ENCODE assay signal across 21 cellular contexts in genomic region chr7:45975847-45976484, GRCh38. TPM values are rescaled to one million over a fixed set of nuclear protein-coding genes. Genes with fewer than 3 reads are reported as not detected.
DNase-seq lines count a peak whose midpoint lies in the region; ATAC-seq, FAIRE-seq and TF ChIP-seq lines count a peak whose summit lies in the region.
"Had no signal": no experiment of that assay in that cellular context is flagged by ENCODE, and none has a peak within 500 bp of the region (broad histone marks: within the 10 kb centered on the region; RNA-seq: fewer than 3 reads in every experiment).

No MANE protein-coding gene starts in this region.

- 89% methylated on average over 7 of the region's 8 CpGs; no CpG with 5 or more reads in 1 of the 2 experiments for WGBS in H1 (ENCODE audit: extremely low coverage in 1 of 2, insufficient coverage in 1 of 2, insufficient read length in 1 of 2, insufficient replicate concordance in 2 of 2, low coverage in 1 of 2, low lambda C conversion rate in 2 of 2, missing lambda C conversion rate in 1 of 2), 2 experiments
- no CpG with 5 or more reads among the region's 8 CpGs for WGBS in trophoblast cell (ENCODE audit: extremely low coverage, insufficient coverage, insufficient read length)

- H3K79me1 ChIP-seq in H1 (ENCODE audit: low read depth, low read length) (no peaks in the 10 kb centered on the region), trophoblast cell (ENCODE audit: low read length) (peaks cover 56% of the 10 kb centered on the region)

- H3K4me1 ChIP-seq in HCT116 (ENCODE audit: control insufficient read depth in 1 of 2, insufficient read depth in 2 of 2, low read length in 2 of 2) (peaks cover 27 to 77% of the 10 kb centered on the region in 2 experiments), H1 (replicated peaks in 1 of 4; ENCODE audit: control insufficient read depth in 3 of 4, insufficient read depth in 4 of 4, low read length in 3 of 4) (peaks cover 0 to 7% (median 6%) of the 10 kb centered on the region in 4 experiments; a peak in 5 of 7 replicates), trophoblast cell (ENCODE audit: control insufficient read depth in 1 of 2, insufficient read depth in 2 of 2, low read length in 2 of 2) (peaks cover 23 to 34% of the 10 kb centered on the region in 2 experiments), HAP-1 (no peaks in the 10 kb centered on the region)
- H3K4me1 ChIP-seq: BLaER1 had no signal

- ATAC-seq in HCT116 = no peak

- H3K18ac ChIP-seq in H1 (ENCODE audit: extremely low read depth, low read length) = no peak overlapping the region
- peak overlapping the region; percentile 69 for H3K18ac ChIP-seq in trophoblast cell (ENCODE audit: low read length)

- H3K4me3 Mint-ChIP-seq in Calu3 (ENCODE audit: low read depth, unreplicated experiment) = no peak overlapping the region
- H3K4me3 Mint-ChIP-seq: CD4-positive, alpha-beta T cell had no signal

- no peak for TF ChIP-seq EP300 in H1 (IDR thresholded peaks at IDR 0.05; ENCODE audit: borderline replicate concordance in 1 of 2, low read depth in 2 of 2, low read length in 2 of 2)

- H2AK5ac ChIP-seq in H1 (ENCODE audit: low read depth, low read length) (no peak overlapping the region), trophoblast cell (ENCODE audit: low read length) (peak overlapping the region; percentile 89)

- H3K27me3 ChIP-seq in HCT116 (ENCODE audit: insufficient read depth, low read length) (no peaks in the 10 kb centered on the region), H1 (replicated peaks in 1 of 4; ENCODE audit: control insufficient read depth in 3 of 4, extremely low read depth in 1 of 4, insufficient read depth in 3 of 4, low read length in 3 of 4) (no peaks in the 10 kb centered on the region), trophoblast cell (ENCODE audit: insufficient read depth, low read length) (no peaks in the 10 kb centered on the region), HAP-1 (ENCODE audit: low read depth) (no peaks in the 10 kb centered on the region)
- H3K27me3 ChIP-seq: BLaER1, MG63 had no signal

- H3K14ac ChIP-seq in H1 (ENCODE audit: insufficient read length) (no peak overlapping the region), trophoblast cell (ENCODE audit: low read length) (peak overlapping the region; percentile 49)

- no peak overlapping the region for H3K23ac ChIP-seq in H1 (ENCODE audit: insufficient read length)
- no peak overlapping the region for H3K23ac ChIP-seq in trophoblast cell (ENCODE audit: low read length)

- POLR2A ChIA-PET in HCT116 (lab: Charles Lee) = no interaction called here
- POLR2A ChIA-PET in H1 (lab: Charles Lee; ENCODE audit: partially characterized antibody) = interaction anchor here (1.2 to 1.3 kb wide), 2 partner anchors 13 to 55 kb away, joined by 3 to 4 read pairs; partner anchors contain the start of gene IGFBP3

- H3K27ac ChIP-seq in HCT116 (ENCODE audit: low read depth, low read length) (no peak overlapping the region), H1 (ENCODE audit: low read depth, low read length) (no peak overlapping the region), trophoblast cell (ENCODE audit: low read depth, low read length) (no peak overlapping the region)
- H3K27ac ChIP-seq: BLaER1 had no signal

- no peak overlapping the region for H3K9ac ChIP-seq in HCT116 (ENCODE audit: low read length)
- H3K9ac ChIP-seq in H1 (replicated peaks in 1 of 4; ENCODE audit: extremely low read depth in 1 of 4, low read depth in 3 of 4, low read length in 3 of 4) = no peak overlapping the region
- no peak overlapping the region for H3K9ac ChIP-seq in trophoblast cell (ENCODE audit: low read length)
- H3K9ac ChIP-seq: BLaER1 had no signal

- no peaks in the 10 kb centered on the region for H3K23me2 ChIP-seq in H1 (ENCODE audit: low read depth, low read length)

- peak overlapping the region; percentile 75 for H3K27ac Mint-ChIP-seq in Calu3 (ENCODE audit: unreplicated experiment)
- H3K27ac Mint-ChIP-seq: CD4-positive, alpha-beta T cell had no signal

- H3K4ac ChIP-seq in H1 (replicated peaks; ENCODE audit: insufficient read length, low read depth, low read length) (no peak overlapping the region), trophoblast cell (ENCODE audit: low read depth, low read length) (no peak overlapping the region)

- intact Hi-C loops in Calu3 (cut with micrococcal nuclease; ENCODE audit: unreplicated experiment) = loop anchor here (5.0 kb wide), 1 partner anchor 676 kb away; no protein-coding TSS in a partner anchor
- intact Hi-C loops in HCT116 (cut with micrococcal nuclease) = no loop called here

- no peak for TF ChIP-seq POLR2A in HCT116 (IDR thresholded peaks at IDR 0.05; ENCODE audit: borderline replicate concordance, extremely low read depth, insufficient read depth, insufficient read length)
- TF ChIP-seq POLR2A in H1 (IDR thresholded peaks at IDR 0.05; ENCODE audit: control extremely low read depth in 1 of 2, low read depth in 2 of 2, low read length in 2 of 2) = no peak

- H2BK12ac ChIP-seq in H1 (ENCODE audit: low read depth, low read length) (no peak overlapping the region), trophoblast cell (ENCODE audit: low read length) (peak overlapping the region; percentile 96)

- no peaks in the 10 kb centered on the region for H3K36me3 ChIP-seq in HCT116 (ENCODE audit: control insufficient read depth in 1 of 2, insufficient read depth in 2 of 2, low read length in 2 of 2)
- H3K36me3 ChIP-seq in H1 (ENCODE audit: control insufficient read depth in 2 of 4, insufficient read depth in 4 of 4, low read length in 3 of 4) = no peaks in the 10 kb centered on the region
- H3K36me3 ChIP-seq in trophoblast cell (ENCODE audit: control insufficient read depth in 1 of 2, insufficient read depth in 2 of 2, low read length in 2 of 2) = peaks cover 0 to 3% of the 10 kb centered on the region in 2 experiments
- H3K36me3 ChIP-seq in HAP-1 (replicated peaks) = no peaks in the 10 kb centered on the region
- H3K36me3 ChIP-seq: BLaER1, MG63 had no signal

- H4K8ac ChIP-seq in H1 (ENCODE audit: extremely low read depth, insufficient read depth, low read length) (no peak overlapping the region), trophoblast cell (ENCODE audit: low read depth, low read length) (peak overlapping the region; percentile 21)

- H3K9me2 ChIP-seq in HCT116 (ENCODE audit: insufficient read depth) = no peaks in the 10 kb centered on the region

- no peaks in the 10 kb centered on the region for H4K20me1 ChIP-seq in HCT116 (ENCODE audit: insufficient read depth)
- no peaks in the 10 kb centered on the region for H4K20me1 ChIP-seq in H1 (replicated peaks in 1 of 2; ENCODE audit: control insufficient read depth in 1 of 2, insufficient read depth in 2 of 2, low read length in 2 of 2)
- H4K20me1 ChIP-seq: BLaER1 had no signal

- TF ChIP-seq RAD21 in HCT116 (IDR thresholded peaks at IDR 0.05; ENCODE audit: low read depth) (no peak), H1 (IDR thresholded peaks at IDR 0.05 in 1 of 2, conservative IDR thresholded peaks at IDR 0.05 in 1 of 2; ENCODE audit: low read depth in 2 of 2, low read length in 2 of 2) (no peak)

- in situ Hi-C loops in HAP-1 (cut with MboI; ENCODE audit: low sequenced_read_pairs) = no loop called here

- no peak overlapping the region for H3K56ac ChIP-seq in H1 (replicated peaks; ENCODE audit: insufficient read length, low read depth, low read length)

- H2BK5ac ChIP-seq in H1 (ENCODE audit: low read depth, low read length) (no peak overlapping the region), trophoblast cell (ENCODE audit: low read depth, low read length, poor library complexity) (peak overlapping the region; percentile 26)

- H3K4me1 Mint-ChIP-seq in Calu3 (ENCODE audit: low read depth, unreplicated experiment) = peaks cover 78% of the 10 kb centered on the region

- RAD21 ChIA-PET in HCT116 (lab: Charles Lee; ENCODE audit: low non-redundant PET in 1 of 2, low total read pairs in 2 of 2, uncharacterized antibody in 2 of 2, unreplicated experiment in 2 of 2) = no interaction called here

- no peak for TF ChIP-seq CTCF in Calu3 (IDR thresholded peaks at IDR 0.05; ENCODE audit: unreplicated experiment)
- TF ChIP-seq CTCF in HCT116 (IDR thresholded peaks at IDR 0.05 in 2 of 3, conservative IDR thresholded peaks at IDR 0.05 in 1 of 3; ENCODE audit: borderline replicate concordance in 1 of 3, insufficient read depth in 1 of 3, low read depth in 2 of 3, low read length in 2 of 3) = no peak
- TF ChIP-seq CTCF in H1 (IDR thresholded peaks at IDR 0.05; ENCODE audit: control extremely low read depth in 1 of 3, insufficient read depth in 1 of 3, low read depth in 1 of 3, low read length in 3 of 3) = no peak

- H3K4me2 ChIP-seq in HCT116 (ENCODE audit: low read length) (peak overlapping the region; percentile 3; the same call in 1 of the 2 replicates), H1 (ENCODE audit: insufficient read depth in 1 of 2, low read depth in 2 of 2, low read length in 2 of 2) (no peak overlapping the region), trophoblast cell (ENCODE audit: low read length) (no peak overlapping the region)
- H3K4me2 ChIP-seq: BLaER1 had no signal

- no peak overlapping the region for H4K5ac ChIP-seq in H1 (ENCODE audit: insufficient read length, low read depth, low read length)

- no peak overlapping the region for H3K4me3 ChIP-seq in HCT116 (replicated peaks in 1 of 2; ENCODE audit: low read depth in 1 of 2, low read length in 2 of 2)
- H3K4me3 ChIP-seq in H1 (ENCODE audit: extremely low read depth in 1 of 4, insufficient read depth in 2 of 4, low read depth in 3 of 4, low read length in 4 of 4) = no peak overlapping the region
- no peak overlapping the region for H3K4me3 ChIP-seq in trophoblast cell (ENCODE audit: low read depth, low read length)
- no peak overlapping the region for H3K4me3 ChIP-seq in HAP-1
- H3K4me3 ChIP-seq: BLaER1, MG63 had no signal

- peak overlapping the region; percentile 61; the same call in 1 of the 2 replicates for H2BK15ac ChIP-seq in H1 (ENCODE audit: low read length)

- no peaks in the 10 kb centered on the region for H3K9me3 ChIP-seq in HCT116 (ENCODE audit: control insufficient read depth in 1 of 2, insufficient read depth in 1 of 2, low read depth in 1 of 2, low read length in 2 of 2)
- H3K9me3 ChIP-seq in H1 (ENCODE audit: insufficient read depth in 2 of 2, low read depth in 1 of 2, low read length in 1 of 2) = no peaks in the 10 kb centered on the region
- H3K9me3 ChIP-seq in trophoblast cell (ENCODE audit: insufficient read depth, low read depth, low read length) = peaks cover 9% of the 10 kb centered on the region
- H3K9me3 ChIP-seq in HAP-1 = no peaks in the 10 kb centered on the region
- H3K9me3 ChIP-seq: BLaER1, Caco-2 had no signal

- BruUV-seq in Calu3 (replicated peaks; lab: Mats Ljungman, UMichigan) = no TSS peak
- no TSS peak for BruUV-seq in HCT116 (replicated peaks; lab: Mats Ljungman, UMichigan)

- CTCF ChIA-PET in Calu3 (lab: Charles Lee) = interaction anchor here (0.7 to 4.1 kb wide), 4 partner anchors 9 to 739 kb away, joined by 3 to 47 read pairs (median 3); partner anchors contain the start of gene IGFBP3
- CTCF ChIA-PET in HCT116 (lab: Charles Lee) = no interaction called here
- CTCF ChIA-PET in H1 (lab: Charles Lee; ENCODE audit: partially characterized antibody) = interaction anchor here (0.7 to 4.5 kb wide), 2 partner anchors 53 to 1193 kb away, joined by 3 to 15 read pairs; no protein-coding TSS in a partner anchor

- peaks cover 28% of the 10 kb centered on the region for H3K36me3 Mint-ChIP-seq in Calu3 (ENCODE audit: insufficient read depth, unreplicated experiment)

- no peaks in the 10 kb centered on the region for H3K9me3 Mint-ChIP-seq in Calu3 (ENCODE audit: low read depth, unreplicated experiment)
- H3K9me3 Mint-ChIP-seq: CD4-positive, alpha-beta T cell had no signal

- no peak overlapping the region for H4K91ac ChIP-seq in H1 (replicated peaks; ENCODE audit: insufficient read length, low read length)
- peak overlapping the region; percentile 57 for H4K91ac ChIP-seq in trophoblast cell (ENCODE audit: low read depth, low read length)

- H3K79me2 ChIP-seq in HCT116 (ENCODE audit: insufficient read depth, low read length) (no peaks in the 10 kb centered on the region), H1 (ENCODE audit: control insufficient read depth in 1 of 2, insufficient read depth in 2 of 2, low read length in 2 of 2) (no peaks in the 10 kb centered on the region), trophoblast cell (ENCODE audit: control insufficient read depth, insufficient read depth, low read length, poor library complexity) (peaks cover 2% of the 10 kb centered on the region)

- H2BK120ac ChIP-seq in H1 (replicated peaks; ENCODE audit: low read depth, low read length) = no peak overlapping the region
- H2BK120ac ChIP-seq in trophoblast cell (ENCODE audit: insufficient read depth, low read length, poor library complexity) = peak overlapping the region; percentile 47

- H4K12ac ChIP-seq in trophoblast cell (ENCODE audit: low read depth, low read length) = no peak overlapping the region

- no peak for FAIRE-seq in H1 (lab: Jason Lieb, UNC)
- FAIRE-seq: GM12891 had no signal

- no peaks in the 10 kb centered on the region for H3K27me3 Mint-ChIP-seq in Calu3 (ENCODE audit: unreplicated experiment)
- H3K27me3 Mint-ChIP-seq: CD4-positive, alpha-beta T cell had no signal

- no peak overlapping the region for H2BK20ac ChIP-seq in H1 (ENCODE audit: low read length)

- H2AFZ ChIP-seq in HCT116 (ENCODE audit: low read depth, low read length, poor library complexity, severe bottlenecking) = no peak overlapping the region
- no peak overlapping the region for H2AFZ ChIP-seq in H1 (ENCODE audit: low read length)
- H2AFZ ChIP-seq in trophoblast cell (ENCODE audit: insufficient read depth, low read length, poor library complexity) = no peak overlapping the region

- DNase-seq in Calu3 = no peak
- DNase-seq in HCT116 (ENCODE audit: low read depth, low spot score) = no peak
- no peak for DNase-seq in H1 (ENCODE audit: low read depth in 1 of 2, low spot score in 2 of 2)
- DNase-seq in trophoblast cell = no peak
- no peak for DNase-seq in HAP-1 (ENCODE audit: low spot score in 2 of 2)
- no peak for DNase-seq in cerebellar cortex (ENCODE audit: low spot score)
- no peak for DNase-seq in OCI-M1 (lab: John Stamatoyannopoulos, UW)
- DNase-seq: ACHN; Caco-2; CD4-positive, alpha-beta T cell; DND-41; HCEC 1CT; MG63; NCI-H1417; NCI-H1694 treated with DMSO at 0.1 percent for 48 hours; NCI-H446; NCI-H526; Right ventricle myocardium superior had no signal

RNA-seq across cellular contexts. Expression of gene IGFBP3, which starts 54.9 kb away (rescaled TPM):
- total RNA-seq in Calu3 (2022) (221 and 315 TPM in 2 replicates), HCT116 (2021; ENCODE audit: unreplicated experiment) (4.1 TPM)
- 2.0 and 2.6 TPM in 2 replicates for polyA plus RNA-seq in HCT116 (2012)
- total RNA-seq in H1 (2021; fragmentation: NEBNext Ultra II Directional; extraction: Animal tissue kit (Norgen Biotek cat#: 25700)) = 5.5 and 7.1 TPM in 2 replicates
- polyA plus RNA-seq in H1 (2011; rRNA removed) = 12.1 TPM in 2 replicates
- polyA plus RNA-seq in H1 (2011; cell fraction: cytosol; rRNA removed) = 11.9 TPM
- polyA plus RNA-seq in H1 (2011; cell fraction: nucleus; rRNA removed) = 9.8 TPM
- polyA plus RNA-seq in H1 (2012, experiment 1 of 2) = 8.9 to 10.8 TPM (median 9.8 TPM) in 4 replicates
- polyA plus RNA-seq in H1 (2012, experiment 2 of 2) = 11.2 TPM
- polyA plus RNA-seq in H1 (2013, experiment 1 of 2) = 7.7 TPM
- polyA plus RNA-seq in H1 (2013, experiment 2 of 2) = 9.2 TPM
- polyA minus RNA-seq in H1 (2011; rRNA and poly(A)+ RNA removed) = 4.7 and 6.3 TPM in 2 replicates
- 10.3 TPM for polyA minus RNA-seq in H1 (2011; cell fraction: cytosol; rRNA and poly(A)+ RNA removed)
- 16.8 TPM for polyA minus RNA-seq in H1 (2011; cell fraction: nucleus; rRNA and poly(A)+ RNA removed)
- 2,874 and 2,927 TPM in 2 replicates for polyA plus RNA-seq in trophoblast cell (2013)
- total RNA-seq: OCI-LY7 had no signal

Comparison
In these comparisons a context has a peak if more than half of its experiments do, and no peak if none do; other contexts are left out.
1. RNA of gene IGFBP3, which starts 54.9 kb away (total RNA-seq): 221 to 315 TPM in Calu3; 5.5 to 7.1 TPM in H1 and 4.1 TPM in HCT116 (single experiment); every median in the first group is over 10 times any median in the second.